In genomic region chr3:28109829-28110228, GRCh38 we compare ENCODE assay signal across 1 cellular context.
TF ChIP-seq lines count a peak whose summit lies in the region.

No MANE protein-coding gene starts in this region.

TF ChIP-seq in HepG2, 621 proteins besides CTCF, POLR2A, EP300 and RAD21 (continued from another document and continues in another):
- TF ChIP-seq, protein P1, sequence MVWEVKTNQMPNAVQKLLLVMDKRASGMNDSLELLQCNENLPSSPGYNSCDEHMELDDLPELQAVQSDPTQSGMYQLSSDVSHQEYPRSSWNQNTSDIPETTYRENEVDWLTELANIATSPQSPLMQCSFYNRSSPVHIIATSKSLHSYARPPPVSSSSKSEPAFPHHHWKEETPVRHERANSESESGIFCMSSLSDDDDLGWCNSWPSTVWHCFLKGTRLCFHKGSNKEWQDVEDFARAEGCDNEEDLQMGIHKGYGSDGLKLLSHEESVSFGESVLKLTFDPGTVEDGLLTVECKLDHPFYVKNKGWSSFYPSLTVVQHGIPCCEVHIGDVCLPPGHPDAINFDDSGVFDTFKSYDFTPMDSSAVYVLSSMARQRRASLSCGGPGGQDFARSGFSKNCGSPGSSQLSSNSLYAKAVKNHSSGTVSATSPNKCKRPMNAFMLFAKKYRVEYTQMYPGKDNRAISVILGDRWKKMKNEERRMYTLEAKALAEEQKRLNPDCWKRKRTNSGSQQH (CRISPR knock-in tag; IDR thresholded peaks at IDR 0.05; ENCODE audit: low read depth) = no peak
- TF ChIP-seq U2AF2 (IDR thresholded peaks at IDR 0.05; ENCODE audit: low read depth, low read length) (no peak), BCL6 (CRISPR knock-in tag; IDR thresholded peaks at IDR 0.05) (peak; percentile 31; the same call in 1 of the 2 replicates), CEBPG (CRISPR knock-in tag; IDR thresholded peaks at IDR 0.05) (0 out of 2 replicates have a peak, but pooled peaks have one; percentile 8), ZFYVE20 (CRISPR knock-in tag; IDR thresholded peaks at IDR 0.05; ENCODE audit: borderline replicate concordance, low read depth) (no peak), ZSCAN29 (CRISPR knock-in tag; conservative IDR thresholded peaks at IDR 0.05) (no peak), ZNF124 (CRISPR knock-in tag; IDR thresholded peaks at IDR 0.05) (no peak), ZNF772 (CRISPR knock-in tag; IDR thresholded peaks at IDR 0.05) (no peak), FOXM1 (CRISPR knock-in tag; IDR thresholded peaks at IDR 0.05) (no peak), LCORL (IDR thresholded peaks at IDR 0.05) (no peak), LCORL (CRISPR knock-in tag; IDR thresholded peaks at IDR 0.05) (no peak), ZNF253 (CRISPR knock-in tag; IDR thresholded peaks at IDR 0.05; ENCODE audit: borderline replicate concordance) (no peak), HMGA1 (CRISPR knock-in tag; conservative IDR thresholded peaks at IDR 0.05) (no peak), HIC2 (CRISPR knock-in tag; IDR thresholded peaks at IDR 0.05; ENCODE audit: low read depth) (no peak), ZFP37 (CRISPR knock-in tag; IDR thresholded peaks at IDR 0.05; ENCODE audit: borderline replicate concordance) (no peak), THYN1 (CRISPR knock-in tag; IDR thresholded peaks at IDR 0.05; ENCODE audit: borderline replicate concordance, low read depth) (no peak), ZNF646 (CRISPR knock-in tag; IDR thresholded peaks at IDR 0.05) (no peak), ZNF331 (CRISPR knock-in tag; IDR thresholded peaks at IDR 0.05) (0 out of 2 replicates have a peak, but pooled peaks have one; percentile 30), MYC (CRISPR knock-in tag; IDR thresholded peaks at IDR 0.05; ENCODE audit: borderline replicate concordance) (no peak), NFIB (CRISPR knock-in tag; IDR thresholded peaks at IDR 0.05; ENCODE audit: borderline replicate concordance) (no peak), FOSL2 (CRISPR knock-in tag; IDR thresholded peaks at IDR 0.05) (peak; percentile 92), ZFP90 (CRISPR knock-in tag; IDR thresholded peaks at IDR 0.05; ENCODE audit: borderline replicate concordance) (no peak), PLRG1 (conservative IDR thresholded peaks at IDR 0.05) (no peak), ZMYM4 (CRISPR knock-in tag; IDR thresholded peaks at IDR 0.05) (peak; percentile 60; the same call in 1 of the 2 replicates), NAIF1 (CRISPR knock-in tag; IDR thresholded peaks at IDR 0.05; ENCODE audit: borderline replicate concordance) (no peak), GATAD1 (CRISPR knock-in tag; IDR thresholded peaks at IDR 0.05) (no peak), ZBTB37 (CRISPR knock-in tag; IDR thresholded peaks at IDR 0.05) (no peak), ZNF674 (CRISPR knock-in tag; IDR thresholded peaks at IDR 0.05; ENCODE audit: low read depth) (no peak), NFE2 (CRISPR knock-in tag; IDR thresholded peaks at IDR 0.05) (no peak), DR1 (CRISPR knock-in tag; IDR thresholded peaks at IDR 0.05) (no peak), RCOR2 (CRISPR knock-in tag; IDR thresholded peaks at IDR 0.05) (peak; percentile 18; the same call in 1 of the 2 replicates), TCF7 (IDR thresholded peaks at IDR 0.05; ENCODE audit: low read depth) (peak; percentile 79), SALL1 (CRISPR knock-in tag; IDR thresholded peaks at IDR 0.05) (peak; percentile 13; the same call in 1 of the 2 replicates), MIXL1 (CRISPR knock-in tag; IDR thresholded peaks at IDR 0.05) (0 out of 2 replicates have a peak, but pooled peaks have one; percentile 45), ZNF225 (CRISPR knock-in tag; IDR thresholded peaks at IDR 0.05) (no peak), ZNF788 (CRISPR knock-in tag; IDR thresholded peaks at IDR 0.05; ENCODE audit: borderline replicate concordance) (no peak), CSRNP2 (CRISPR knock-in tag; conservative IDR thresholded peaks at IDR 0.05; ENCODE audit: low read depth) (no peak), ZNF446 (CRISPR knock-in tag; IDR thresholded peaks at IDR 0.05) (no peak), ZZZ3 (CRISPR knock-in tag; IDR thresholded peaks at IDR 0.05; ENCODE audit: borderline replicate concordance) (no peak), NCOA2 (CRISPR knock-in tag; IDR thresholded peaks at IDR 0.05) (no peak), NFIC (IDR thresholded peaks at IDR 0.05; ENCODE audit: low read length) (peak; percentile 64; the same call in 1 of the 2 replicates), ARID2 (CRISPR knock-in tag; IDR thresholded peaks at IDR 0.05; ENCODE audit: borderline replicate concordance) (no peak), DNMT1 (CRISPR knock-in tag; IDR thresholded peaks at IDR 0.05) (no peak), RNF2 (conservative IDR thresholded peaks at IDR 0.05; ENCODE audit: low read depth) (no peak)
- TF ChIP-seq, protein P2, sequence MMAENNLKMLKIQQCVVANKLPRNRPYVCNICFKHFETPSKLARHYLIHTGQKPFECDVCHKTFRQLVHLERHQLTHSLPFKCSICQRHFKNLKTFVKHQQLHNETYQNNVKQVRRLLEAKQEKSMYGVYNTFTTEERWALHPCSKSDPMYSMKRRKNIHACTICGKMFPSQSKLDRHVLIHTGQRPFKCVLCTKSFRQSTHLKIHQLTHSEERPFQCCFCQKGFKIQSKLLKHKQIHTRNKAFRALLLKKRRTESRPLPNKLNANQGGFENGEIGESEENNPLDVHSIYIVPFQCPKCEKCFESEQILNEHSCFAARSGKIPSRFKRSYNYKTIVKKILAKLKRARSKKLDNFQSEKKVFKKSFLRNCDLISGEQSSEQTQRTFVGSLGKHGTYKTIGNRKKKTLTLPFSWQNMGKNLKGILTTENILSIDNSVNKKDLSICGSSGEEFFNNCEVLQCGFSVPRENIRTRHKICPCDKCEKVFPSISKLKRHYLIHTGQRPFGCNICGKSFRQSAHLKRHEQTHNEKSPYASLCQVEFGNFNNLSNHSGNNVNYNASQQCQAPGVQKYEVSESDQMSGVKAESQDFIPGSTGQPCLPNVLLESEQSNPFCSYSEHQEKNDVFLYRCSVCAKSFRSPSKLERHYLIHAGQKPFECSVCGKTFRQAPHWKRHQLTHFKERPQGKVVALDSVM (CRISPR knock-in tag; IDR thresholded peaks at IDR 0.05) = no peak
- TF ChIP-seq, protein P3, sequence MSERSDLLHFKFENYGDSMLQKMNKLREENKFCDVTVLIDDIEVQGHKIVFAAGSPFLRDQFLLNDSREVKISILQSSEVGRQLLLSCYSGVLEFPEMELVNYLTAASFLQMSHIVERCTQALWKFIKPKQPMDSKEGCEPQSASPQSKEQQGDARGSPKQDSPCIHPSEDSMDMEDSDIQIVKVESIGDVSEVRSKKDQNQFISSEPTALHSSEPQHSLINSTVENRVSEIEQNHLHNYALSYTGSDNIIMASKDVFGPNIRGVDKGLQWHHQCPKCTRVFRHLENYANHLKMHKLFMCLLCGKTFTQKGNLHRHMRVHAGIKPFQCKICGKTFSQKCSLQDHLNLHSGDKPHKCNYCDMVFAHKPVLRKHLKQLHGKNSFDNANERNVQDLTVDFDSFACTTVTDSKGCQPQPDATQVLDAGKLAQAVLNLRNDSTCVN (CRISPR knock-in tag; IDR thresholded peaks at IDR 0.05; ENCODE audit: borderline replicate concordance) = peak; percentile 77; the same call in 1 of the 2 replicates
- TF ChIP-seq, protein P4, sequence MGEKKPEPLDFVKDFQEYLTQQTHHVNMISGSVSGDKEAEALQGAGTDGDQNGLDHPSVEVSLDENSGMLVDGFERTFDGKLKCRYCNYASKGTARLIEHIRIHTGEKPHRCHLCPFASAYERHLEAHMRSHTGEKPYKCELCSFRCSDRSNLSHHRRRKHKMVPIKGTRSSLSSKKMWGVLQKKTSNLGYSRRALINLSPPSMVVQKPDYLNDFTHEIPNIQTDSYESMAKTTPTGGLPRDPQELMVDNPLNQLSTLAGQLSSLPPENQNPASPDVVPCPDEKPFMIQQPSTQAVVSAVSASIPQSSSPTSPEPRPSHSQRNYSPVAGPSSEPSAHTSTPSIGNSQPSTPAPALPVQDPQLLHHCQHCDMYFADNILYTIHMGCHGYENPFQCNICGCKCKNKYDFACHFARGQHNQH (CRISPR knock-in tag; IDR thresholded peaks at IDR 0.05) = peak; percentile 34; the same call in 1 of the 2 replicates
- TF ChIP-seq, protein P5, sequence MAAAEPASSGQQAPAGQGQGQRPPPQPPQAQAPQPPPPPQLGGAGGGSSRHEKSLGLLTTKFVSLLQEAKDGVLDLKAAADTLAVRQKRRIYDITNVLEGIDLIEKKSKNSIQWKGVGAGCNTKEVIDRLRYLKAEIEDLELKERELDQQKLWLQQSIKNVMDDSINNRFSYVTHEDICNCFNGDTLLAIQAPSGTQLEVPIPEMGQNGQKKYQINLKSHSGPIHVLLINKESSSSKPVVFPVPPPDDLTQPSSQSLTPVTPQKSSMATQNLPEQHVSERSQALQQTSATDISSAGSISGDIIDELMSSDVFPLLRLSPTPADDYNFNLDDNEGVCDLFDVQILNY (CRISPR knock-in tag; conservative IDR thresholded peaks at IDR 0.05) = no peak
- TF ChIP-seq, protein P6, sequence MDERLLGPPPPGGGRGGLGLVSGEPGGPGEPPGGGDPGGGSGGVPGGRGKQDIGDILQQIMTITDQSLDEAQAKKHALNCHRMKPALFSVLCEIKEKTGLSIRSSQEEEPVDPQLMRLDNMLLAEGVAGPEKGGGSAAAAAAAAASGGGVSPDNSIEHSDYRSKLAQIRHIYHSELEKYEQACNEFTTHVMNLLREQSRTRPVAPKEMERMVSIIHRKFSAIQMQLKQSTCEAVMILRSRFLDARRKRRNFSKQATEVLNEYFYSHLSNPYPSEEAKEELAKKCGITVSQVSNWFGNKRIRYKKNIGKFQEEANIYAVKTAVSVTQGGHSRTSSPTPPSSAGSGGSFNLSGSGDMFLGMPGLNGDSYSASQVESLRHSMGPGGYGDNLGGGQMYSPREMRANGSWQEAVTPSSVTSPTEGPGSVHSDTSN (CRISPR knock-in tag; IDR thresholded peaks at IDR 0.05) = no peak
